1 cellular context compared by ENCODE assay signal in genomic region chr16:57071840-57072541, GRCh38.
TF ChIP-seq lines count a peak whose summit lies in the region.

No MANE protein-coding gene starts in this region.

TF ChIP-seq in GM12878, 131 proteins besides CTCF, POLR2A, EP300 and RAD21 (continued from another document):
- TF ChIP-seq E2F8 (IDR thresholded peaks at IDR 0.05; ENCODE audit: low read depth, partially characterized antibody), result no peak
